Comparison of ENCODE assay signal across 26 cellular contexts in the genomic region with DNA sequence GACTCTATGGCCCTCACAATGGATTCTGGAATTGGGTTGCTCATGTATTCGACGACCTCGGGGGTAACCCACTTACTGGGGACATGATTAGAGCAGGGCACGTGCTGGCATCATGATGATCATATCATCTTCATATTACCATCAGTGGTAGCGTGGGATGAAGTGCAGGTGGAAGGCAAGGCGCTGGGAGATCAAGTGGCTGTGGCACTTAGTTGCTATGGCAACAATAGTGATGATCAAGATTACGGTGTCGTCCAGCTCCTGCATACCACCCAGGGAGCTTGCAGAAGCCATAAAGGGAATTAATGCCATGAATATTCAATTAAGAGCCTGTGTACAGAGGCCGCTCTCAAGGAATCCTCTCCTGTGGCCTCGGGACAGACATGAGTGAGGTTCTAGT.
DNase-seq lines count a peak whose midpoint lies in the region; ATAC-seq and TF ChIP-seq lines count a peak whose summit lies in the region.
"Had no signal": no experiment of that assay in that cellular context is flagged by ENCODE, and none has a peak within 500 bp of the region (broad histone marks: within the 10 kb centered on the region; RNA-seq: fewer than 3 reads in every experiment).

No MANE protein-coding gene starts in this region.

- no peak overlapping the region for H2BK20ac ChIP-seq in IMR-90 (ENCODE audit: low read depth, low read length)

- no peaks in the 10 kb centered on the region for H4K20me1 ChIP-seq in IMR-90 (ENCODE audit: insufficient read depth, low read length)

- no peak overlapping the region for H2BK120ac ChIP-seq in IMR-90 (ENCODE audit: low read depth, low read length)
- no peak overlapping the region for H2BK120ac ChIP-seq in mesendoderm (ENCODE audit: low read depth, low read length)

- peak overlapping the region; percentile 35 for H2AFZ ChIP-seq in IMR-90 (replicated peaks; ENCODE audit: low read length, poor library complexity)
- H2AFZ ChIP-seq: GM23248 had no signal

- no peak for TF ChIP-seq CTCF in IMR-90 (conservative IDR thresholded peaks at IDR 0.05; ENCODE audit: low read depth, low read length)

- H3K4me2 ChIP-seq in IMR-90 (ENCODE audit: low read depth, low read length) = no peak overlapping the region
- H3K4me2 ChIP-seq in mesendoderm (ENCODE audit: low read length) = no peak overlapping the region

- no peak overlapping the region for H4K91ac ChIP-seq in IMR-90 (ENCODE audit: insufficient read depth, low read depth, low read length)

- no peak overlapping the region for H2AK9ac ChIP-seq in IMR-90 (replicated peaks; ENCODE audit: low read depth, low read length, poor library complexity)

- no peaks in the 10 kb centered on the region for H3K79me1 ChIP-seq in IMR-90 (ENCODE audit: low read depth in 1 of 2, low read length in 2 of 2)
- H3K79me1 ChIP-seq in mesendoderm (ENCODE audit: low read length) = no peaks in the 10 kb centered on the region

- dilution Hi-C loops in IMR-90 (cut with HindIII; ENCODE audit: low sequenced_read_pairs, unreplicated experiment) = no loop called here

- H3K4me3 ChIP-seq in IMR-90 (ENCODE audit: insufficient read depth, low read depth, low read length) = no peak overlapping the region
- H3K4me3 ChIP-seq in mesendoderm (ENCODE audit: low read length) = no peak overlapping the region
- H3K4me3 ChIP-seq: adrenal gland, body of pancreas, dorsolateral prefrontal cortex, gastrocnemius medialis, GM23248, left lung, Peyer's patch, prostate gland had no signal

- no peak overlapping the region for H4K8ac ChIP-seq in IMR-90 (ENCODE audit: low read depth in 2 of 2, low read length in 2 of 2)
- H4K8ac ChIP-seq in mesendoderm (ENCODE audit: low read depth, low read length) = no peak overlapping the region

- CTCF ChIA-PET in IMR-90 (lab: Yijun Ruan, JAX) = no interaction called here

- in situ Hi-C loops in IMR-90 (cut with MboI; ENCODE audit: low sequenced_read_pairs) = no loop called here

- H3K27ac ChIP-seq in IMR-90 (ENCODE audit: insufficient read depth, low read length) (no peak overlapping the region), mesendoderm (ENCODE audit: low read depth, low read length) (no peak overlapping the region)
- H3K27ac ChIP-seq: adrenal gland, body of pancreas, dorsolateral prefrontal cortex, gastrocnemius medialis, GM23248, left lung, Peyer's patch, prostate gland had no signal

- peaks cover 2% of the 10 kb centered on the region; the same call in 1 of the 2 replicates for H3K9me3 ChIP-seq in IMR-90 (ENCODE audit: control insufficient read depth, insufficient read depth, low read length)
- H3K9me3 ChIP-seq: adrenal gland, body of pancreas, gastrocnemius medialis, left lung, Peyer's patch, prostate gland had no signal

- H3K9ac ChIP-seq in IMR-90 (ENCODE audit: low read depth, low read length) (no peak overlapping the region), mesendoderm (ENCODE audit: low read length) (no peak overlapping the region)
- H3K9ac ChIP-seq: GM23248 had no signal

- H3K14ac ChIP-seq in IMR-90 (replicated peaks; ENCODE audit: low read depth, low read length) = no peak overlapping the region

- H3K4me1 ChIP-seq in IMR-90 (ENCODE audit: control insufficient read depth, insufficient read depth, low read length) (no peaks in the 10 kb centered on the region), mesendoderm (ENCODE audit: control insufficient read depth, low read depth, low read length) (peaks cover 15% of the 10 kb centered on the region)
- H3K4me1 ChIP-seq: adrenal gland, left lung, Peyer's patch, prostate gland had no signal

- H2AK5ac ChIP-seq in IMR-90 (ENCODE audit: low read depth, low read length) (no peak overlapping the region), mesendoderm (ENCODE audit: low read length) (peak overlapping the region; percentile 82)

- H2BK5ac ChIP-seq in IMR-90 (ENCODE audit: low read depth, low read length, poor library complexity, severe bottlenecking) (no peak overlapping the region), mesendoderm (ENCODE audit: low read length) (no peak overlapping the region)

- DNase-seq in DMS53 (lab: John Stamatoyannopoulos, UW) (peak; percentile 41), DMS53 treated with DMSO at 0.1 percent for 48 hours (lab: John Stamatoyannopoulos, UW; ENCODE audit: unreplicated experiment) (no peak), IMR-90 (no peak), NCI-H524 treated with DMSO at 0.1 percent for 48 hours (lab: John Stamatoyannopoulos, UW) (peak; percentile 51), mesendoderm (no peak)
- DNase-seq in stimulated activated naive CD4-positive, alpha-beta T cell treated with Interleukin-2 at 50 U/mL for 16 hours (lab: John Stamatoyannopoulos, UW) = no peak
- no peak for DNase-seq in effector CD4-positive, alpha-beta T cell
- DNase-seq: 8988T; activated CD4-positive, alpha-beta T cell treated with anti-CD3 and anti-CD28 coated beads, Interleukin-2, amount 50 U/mL, for 4 hours; activated CD4-positive, CD25-positive, alpha-beta regulatory T cell; activated naive CD4-positive, alpha-beta T cell treated with anti-CD3 and anti-CD28 coated beads for 36 hours; adrenal gland; body of pancreas; CD4-positive, CD25-positive, alpha-beta regulatory T cell; dorsolateral prefrontal cortex; gastrocnemius medialis; GM23248; immature natural killer cell; left lung; NK-92 treated with Interleukin-12 subunit alpha and Interleukin-12 subunit beta, amount 100 ng/mL, for 24 hours; Peyer's patch; SIG-M5; stimulated activated naive CD4-positive, alpha-beta T cell; T-helper 1 cell had no signal

- BruUV-seq in IMR-90 (replicated peaks; lab: Mats Ljungman, UMichigan) = no TSS peak

- H3K23ac ChIP-seq in IMR-90 (ENCODE audit: low read depth, low read length) = no peak overlapping the region
- no peak overlapping the region for H3K23ac ChIP-seq in mesendoderm (ENCODE audit: low read length)

- H3K4ac ChIP-seq in IMR-90 (ENCODE audit: low read depth, low read length) = no peak overlapping the region
- H3K4ac ChIP-seq in mesendoderm (ENCODE audit: low read depth, low read length) = no peak overlapping the region

- H2BK15ac ChIP-seq in IMR-90 (ENCODE audit: low read depth, low read length) = no peak overlapping the region
- no peak overlapping the region for H2BK15ac ChIP-seq in mesendoderm (replicated peaks; ENCODE audit: low read depth)

- ATAC-seq in IMR-90 (ENCODE audit: low read depth) (no peak), GM21737 (IDR thresholded peaks at IDR 0.05; ENCODE audit: unreplicated experiment) (no peak)
- ATAC-seq: body of pancreas, gastrocnemius medialis, left lung had no signal

- POLR2A ChIA-PET in IMR-90 (lab: Charles Lee; ENCODE audit: unreplicated experiment) = no interaction called here

- no peak for TF ChIP-seq RAD21 in IMR-90 (IDR thresholded peaks at IDR 0.05; ENCODE audit: low read length)

- H3K56ac ChIP-seq in IMR-90 (ENCODE audit: extremely low read depth, insufficient read depth, low read length) (no peak overlapping the region), mesendoderm (ENCODE audit: low read length) (peak overlapping the region; percentile 15)

- H3K27me3 ChIP-seq in IMR-90 (ENCODE audit: control insufficient read depth, insufficient read depth, low read length) (peaks cover 7% of the 10 kb centered on the region), mesendoderm (ENCODE audit: insufficient read depth, low read length, poor library complexity) (no peaks in the 10 kb centered on the region)
- H3K27me3 ChIP-seq: adrenal gland, body of pancreas, gastrocnemius medialis, left lung, Peyer's patch had no signal

- no peak for TF ChIP-seq POLR2A in IMR-90 (IDR thresholded peaks at IDR 0.05; ENCODE audit: low read depth, low read length)

- 60% methylated on average over 3 of the region's 10 CpGs; no CpG with 5 or more reads in 1 of the 2 experiments for WGBS in IMR-90 (ENCODE audit: extremely low coverage in 2 of 2, insufficient read length in 1 of 2), 2 experiments
- WGBS in mesendoderm (ENCODE audit: extremely low coverage, insufficient coverage, low lambda C conversion rate) = no CpG with 5 or more reads among the region's 10 CpGs

- no peaks in the 10 kb centered on the region for H3K79me2 ChIP-seq in mesendoderm (ENCODE audit: control insufficient read depth, insufficient read depth, low read length)

- H3K18ac ChIP-seq in IMR-90 (ENCODE audit: low read depth, low read length) = no peak overlapping the region
- H3K18ac ChIP-seq in mesendoderm (ENCODE audit: low read length) = peak overlapping the region; percentile 55

- no peak overlapping the region for H4K5ac ChIP-seq in IMR-90 (ENCODE audit: low read depth, low read length)
- no peak overlapping the region for H4K5ac ChIP-seq in mesendoderm (ENCODE audit: low read length)

- intact Hi-C loops in IMR-90 (cut with micrococcal nuclease) = no loop called here

- H3K36me3 ChIP-seq in IMR-90 (ENCODE audit: control insufficient read depth, insufficient read depth, low read length) (no peaks in the 10 kb centered on the region), mesendoderm (ENCODE audit: control insufficient read depth, insufficient read depth, low read length) (no peaks in the 10 kb centered on the region)
- H3K36me3 ChIP-seq: adrenal gland, gastrocnemius medialis, left lung, Peyer's patch, prostate gland had no signal

- no peaks in the 10 kb centered on the region for H3K9me1 ChIP-seq in IMR-90 (ENCODE audit: insufficient read depth, low read length)

TF ChIP-seq in IMR-90, 13 proteins besides CTCF, POLR2A, EP300 and RAD21 (continues in another document):
- TF ChIP-seq, protein P1, sequence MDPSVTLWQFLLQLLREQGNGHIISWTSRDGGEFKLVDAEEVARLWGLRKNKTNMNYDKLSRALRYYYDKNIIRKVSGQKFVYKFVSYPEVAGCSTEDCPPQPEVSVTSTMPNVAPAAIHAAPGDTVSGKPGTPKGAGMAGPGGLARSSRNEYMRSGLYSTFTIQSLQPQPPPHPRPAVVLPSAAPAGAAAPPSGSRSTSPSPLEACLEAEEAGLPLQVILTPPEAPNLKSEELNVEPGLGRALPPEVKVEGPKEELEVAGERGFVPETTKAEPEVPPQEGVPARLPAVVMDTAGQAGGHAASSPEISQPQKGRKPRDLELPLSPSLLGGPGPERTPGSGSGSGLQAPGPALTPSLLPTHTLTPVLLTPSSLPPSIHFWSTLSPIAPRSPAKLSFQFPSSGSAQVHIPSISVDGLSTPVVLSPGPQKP (IDR thresholded peaks at IDR 0.05; ENCODE audit: borderline replicate concordance, low read depth, low read length) = no peak
- no peak for TF ChIP-seq NFE2L2 (IDR thresholded peaks at IDR 0.05; ENCODE audit: low read depth, low read length)
- no peak for TF ChIP-seq CEBPB (IDR thresholded peaks at IDR 0.05; ENCODE audit: low read depth, low read length)
- no peak for TF ChIP-seq MAZ (IDR thresholded peaks at IDR 0.05; ENCODE audit: borderline replicate concordance, low read depth, low read length)
- TF ChIP-seq RFX5 (IDR thresholded peaks at IDR 0.05; ENCODE audit: low read depth, low read length) = no peak
- no peak for TF ChIP-seq BHLHE40 (IDR thresholded peaks at IDR 0.05; ENCODE audit: low read depth, low read length)
- TF ChIP-seq FOS (IDR thresholded peaks at IDR 0.05; ENCODE audit: low read depth, low read length) = no peak
- no peak for TF ChIP-seq MAFK (IDR thresholded peaks at IDR 0.05; ENCODE audit: low read depth, low read length)
- no peak for TF ChIP-seq RCOR1 (IDR thresholded peaks at IDR 0.05; ENCODE audit: insufficient replicate concordance, low read length)

Comparison
In these comparisons a context has a peak if more than half of its experiments do, and no peak if none do; other contexts are left out.
1. DNase-seq: peak in DMS53 (single experiment) and NCI-H524 treated with DMSO at 0.1 percent for 48 hours (single experiment); none in DMS53 treated with DMSO at 0.1 percent for 48 hours (single experiment), IMR-90 (single experiment), mesendoderm (single experiment), stimulated activated naive CD4-positive, alpha-beta T cell treated with Interleukin-2 at 50 U/mL for 16 hours (single experiment) and effector CD4-positive, alpha-beta T cell (single experiment).